In genomic region chr6:162726997-162727346, GRCh38 we compare ENCODE assay signal across 8 cellular contexts. TPM values are rescaled to one million over a fixed set of nuclear protein-coding genes. Genes with fewer than 3 reads are reported as not detected.
DNase-seq lines count a peak whose midpoint lies in the region; ATAC-seq and TF ChIP-seq lines count a peak whose summit lies in the region.

No MANE protein-coding gene starts in this region.

- H3K4me3 Mint-ChIP-seq in CD4-positive, CD25-positive, alpha-beta regulatory T cell: peak overlapping the region; percentile 88 to 96 (median 92)
- peak overlapping the region; percentile 88 for H3K4me3 Mint-ChIP-seq in GM23338
- H3K4me3 Mint-ChIP-seq in endothelial cell (ENCODE audit: unreplicated experiment): peak overlapping the region; percentile 93
- peak overlapping the region; percentile 93 to 100 (median 95) for H3K4me3 Mint-ChIP-seq in naive thymus-derived CD8-positive, alpha-beta T cell

- peaks cover 0 to 4% (median 0%) of the 10 kb centered on the region in 7 donors for H3K9me3 Mint-ChIP-seq in CD4-positive, CD25-positive, alpha-beta regulatory T cell
- no peaks in the 10 kb centered on the region for H3K9me3 Mint-ChIP-seq in GM23338
- no peaks in the 10 kb centered on the region for H3K9me3 Mint-ChIP-seq in endothelial cell (ENCODE audit: unreplicated experiment)
- H3K9me3 Mint-ChIP-seq in naive thymus-derived CD8-positive, alpha-beta T cell: peaks cover 0 to 5% (median 0%) of the 10 kb centered on the region in 9 donors

- H3K36me3 Mint-ChIP-seq in CD4-positive, CD25-positive, alpha-beta regulatory T cell: no peaks in the 10 kb centered on the region
- H3K36me3 Mint-ChIP-seq in GM23338 (ENCODE audit: low read depth): no peaks in the 10 kb centered on the region
- no peaks in the 10 kb centered on the region for H3K36me3 Mint-ChIP-seq in endothelial cell (ENCODE audit: low read depth, unreplicated experiment)
- no peaks in the 10 kb centered on the region for H3K36me3 Mint-ChIP-seq in naive thymus-derived CD8-positive, alpha-beta T cell

- DNase-seq in CD4-positive, CD25-positive, alpha-beta regulatory T cell: peak in 2 of 3 donors; percentile 17 to 26
- DNase-seq in GM23338 (ENCODE audit: low spot score): no peak
- DNase-seq in Peyer's patch: no peak
- no peak for DNase-seq in endothelial cell (ENCODE audit: low spot score)
- peak in 1 of 10 donors; percentile 35 for DNase-seq in naive thymus-derived CD8-positive, alpha-beta T cell
- DNase-seq in ecto neural progenitor cell (ENCODE audit: low spot score): no peak
- DNase-seq in NCI-H446 (lab: John Stamatoyannopoulos, UW): no peak

- H3K9me2 ChIP-seq in GM23338 (ENCODE audit: insufficient read depth): no peaks in the 10 kb centered on the region

- no peaks in the 10 kb centered on the region for H3F3A ChIP-seq in GM23338 (replicated peaks; ENCODE audit: low read depth)

- peaks cover 7% of the 10 kb centered on the region for H3K4me1 ChIP-seq in CD4-positive, CD25-positive, alpha-beta regulatory T cell (ENCODE audit: control insufficient read depth, insufficient read depth, low read length, poor library complexity, severe bottlenecking)
- H3K4me1 ChIP-seq in GM23338 (ENCODE audit: insufficient read depth): peaks cover 13% of the 10 kb centered on the region; the same call in 1 of the 2 replicates
- no peaks in the 10 kb centered on the region for H3K4me1 ChIP-seq in Peyer's patch

- POLR2A ChIA-PET in naive thymus-derived CD8-positive, alpha-beta T cell (lab: Charles Lee): interaction anchor here (0.7 kb wide), 1 partner anchor 138 kb away, joined by 3 read pairs; no protein-coding TSS in a partner anchor

- H3K4me3 ChIP-seq in CD4-positive, CD25-positive, alpha-beta regulatory T cell (ENCODE audit: low read depth, low read length): peak overlapping the region; percentile 70
- H3K4me3 ChIP-seq in GM23338 (peak overlapping the region; percentile 66), Peyer's patch (peak overlapping the region; percentile 64 to 96 (median 78))

- no peaks in the 10 kb centered on the region for H3K36me3 ChIP-seq in CD4-positive, CD25-positive, alpha-beta regulatory T cell (ENCODE audit: control insufficient read depth, insufficient read depth, low read length)
- H3K36me3 ChIP-seq in GM23338 (ENCODE audit: insufficient read depth) (no peaks in the 10 kb centered on the region), Peyer's patch (no peaks in the 10 kb centered on the region)

- peaks cover 4 to 14% (median 6%) of the 10 kb centered on the region in 4 donors for H3K4me1 Mint-ChIP-seq in CD4-positive, CD25-positive, alpha-beta regulatory T cell
- peaks cover 19% of the 10 kb centered on the region for H3K4me1 Mint-ChIP-seq in GM23338
- no peaks in the 10 kb centered on the region for H3K4me1 Mint-ChIP-seq in endothelial cell (ENCODE audit: unreplicated experiment)
- peaks cover 10 to 16% (median 13%) of the 10 kb centered on the region in 4 donors for H3K4me1 Mint-ChIP-seq in naive thymus-derived CD8-positive, alpha-beta T cell

- peak overlapping the region; percentile 48 to 96 (median 87) for H3K27ac Mint-ChIP-seq in CD4-positive, CD25-positive, alpha-beta regulatory T cell
- H3K27ac Mint-ChIP-seq in GM23338: peak overlapping the region; percentile 86; the same call in 1 of the 2 replicates
- H3K27ac Mint-ChIP-seq in endothelial cell (ENCODE audit: unreplicated experiment): peak overlapping the region; percentile 87
- peak overlapping the region; percentile 76 to 99 (median 96) for H3K27ac Mint-ChIP-seq in naive thymus-derived CD8-positive, alpha-beta T cell

- no peaks in the 10 kb centered on the region for H3K79me2 ChIP-seq in GM23338 (replicated peaks; ENCODE audit: insufficient read depth)

- no peaks in the 10 kb centered on the region for H3K27me3 ChIP-seq in CD4-positive, CD25-positive, alpha-beta regulatory T cell (ENCODE audit: control insufficient read depth, insufficient read depth, low read length)
- no peaks in the 10 kb centered on the region for H3K27me3 ChIP-seq in GM23338 (ENCODE audit: insufficient read depth)
- no peaks in the 10 kb centered on the region for H3K27me3 ChIP-seq in Peyer's patch

- no peak for TF ChIP-seq POLR2A in Peyer's patch (IDR thresholded peaks at IDR 0.05)

- H3K27me3 Mint-ChIP-seq in CD4-positive, CD25-positive, alpha-beta regulatory T cell: peaks cover 8% of the 10 kb centered on the region
- H3K27me3 Mint-ChIP-seq in GM23338 (ENCODE audit: insufficient read depth, low read depth, poor library complexity) (peaks cover 3% of the 10 kb centered on the region), endothelial cell (ENCODE audit: unreplicated experiment) (peaks cover 3% of the 10 kb centered on the region)
- no peaks in the 10 kb centered on the region for H3K27me3 Mint-ChIP-seq in naive thymus-derived CD8-positive, alpha-beta T cell

- H3K27ac ChIP-seq in CD4-positive, CD25-positive, alpha-beta regulatory T cell (ENCODE audit: insufficient read depth, low read length, poor library complexity, severe bottlenecking): peak overlapping the region; percentile 65
- H3K27ac ChIP-seq in GM23338 (ENCODE audit: low read depth) (no peak overlapping the region), Peyer's patch (peak overlapping the region; percentile 76 to 89 (median 84))

- no peaks in the 10 kb centered on the region for H4K20me1 ChIP-seq in GM23338 (replicated peaks; ENCODE audit: insufficient read depth)

- no peaks in the 10 kb centered on the region for H3K9me3 ChIP-seq in CD4-positive, CD25-positive, alpha-beta regulatory T cell (ENCODE audit: control insufficient read depth in 2 of 2, low read length in 2 of 2)
- H3K9me3 ChIP-seq in Peyer's patch: no peaks in the 10 kb centered on the region

- H2AFZ ChIP-seq in GM23338: peak overlapping the region; percentile 95

- ATAC-seq in CD4-positive, CD25-positive, alpha-beta regulatory T cell (ENCODE audit: low read depth in 2 of 2): peak; percentile 1 to 3
- ATAC-seq in GM23338 (peak; percentile 46; the same call in 2 of the 3 replicates), GM18861 (IDR thresholded peaks at IDR 0.05; ENCODE audit: unreplicated experiment) (no peak)
- peak; percentile 7 to 13 for ATAC-seq in naive thymus-derived CD8-positive, alpha-beta T cell

- TF ChIP-seq CTCF in GM23338 (conservative IDR thresholded peaks at IDR 0.05; ENCODE audit: low read depth in 2 of 2) (no peak), Peyer's patch (IDR thresholded peaks at IDR 0.05) (no peak), endothelial cell (IDR thresholded peaks at IDR 0.05; ENCODE audit: unreplicated experiment) (no peak)

- H3K4me2 ChIP-seq in GM23338: peak overlapping the region; percentile 79

TF ChIP-seq in GM23338, 12 proteins besides CTCF, POLR2A, EP300 and RAD21 (continues in another document):
- no peak for TF ChIP-seq EZH2phosphoT487 (IDR thresholded peaks at IDR 0.05; ENCODE audit: unreplicated experiment)
- no peak for TF ChIP-seq ZNF331 (CRISPR knock-in tag; IDR thresholded peaks at IDR 0.05; ENCODE audit: low read depth)
- no peak for TF ChIP-seq CREB1 (CRISPR knock-in tag; IDR thresholded peaks at IDR 0.05; ENCODE audit: low read depth)
- TF ChIP-seq STAT1 (IDR thresholded peaks at IDR 0.05; ENCODE audit: unreplicated experiment): no peak
- TF ChIP-seq NANOG (IDR thresholded peaks at IDR 0.05; ENCODE audit: borderline replicate concordance): no peak

RNA-seq across cellular contexts. Expression of gene PRKN, which starts 0.6 kb away (rescaled TPM):
- 1.9 TPM for total RNA-seq in CD4-positive, CD25-positive, alpha-beta regulatory T cell
- polyA plus RNA-seq in CD4-positive, CD25-positive, alpha-beta regulatory T cell: 1 to 10 TPM in 3 of 4 donors, under 1 TPM in 1; 0.24 to 3.7 (median 2.9) TPM
- total RNA-seq in GM23338 (2014; rRNA removed; shearing (Covaris generic)): 0.10 and 0.39 TPM in 2 replicates
- 0.64 and 0.84 TPM in 2 replicates for polyA plus RNA-seq in GM23338 (2016; fragmentation: Nextera tagmentation; extraction: Ambion mirVana)
- total RNA-seq in Peyer's patch: 100 to 1,000 TPM in 1 of 4 donors, 10 to 100 TPM in 1, 1 to 10 TPM in 2; 4.4 to 669 (median 10.5) TPM
- total RNA-seq in endothelial cell (ENCODE audit: unreplicated experiment): 5.1 TPM
- total RNA-seq in naive thymus-derived CD8-positive, alpha-beta T cell: 1 to 10 TPM; 3.5 to 5.6 TPM
- polyA plus RNA-seq in naive thymus-derived CD8-positive, alpha-beta T cell: 1 to 10 TPM; 2.2 to 4.0 (median 2.6) TPM

RNA-seq across cellular contexts. Expression of gene PACRG, which starts 0.8 kb away (rescaled TPM):
- 0.44 TPM for total RNA-seq in CD4-positive, CD25-positive, alpha-beta regulatory T cell
- polyA plus RNA-seq in CD4-positive, CD25-positive, alpha-beta regulatory T cell: 1 to 10 TPM in 1 of 4 donors, under 1 TPM in 1, not detected in 2; 0.87 to 1.2 TPM
- 0.17 and 1.7 TPM in 2 replicates for total RNA-seq in GM23338 (2014; rRNA removed; shearing (Covaris generic))
- polyA plus RNA-seq in GM23338 (2016; fragmentation: Nextera tagmentation; extraction: Ambion mirVana): 0.52 and 0.68 TPM in 2 replicates
- 1 to 10 TPM in 1 of 4 donors, under 1 TPM in 1, not detected in 2; 0.76 to 2.5 TPM for total RNA-seq in Peyer's patch
- 1.1 TPM for total RNA-seq in endothelial cell (ENCODE audit: unreplicated experiment)
- 1 to 10 TPM in 1 of 2 experiments, under 1 TPM in 1; 0.55 to 1.2 TPM for total RNA-seq in naive thymus-derived CD8-positive, alpha-beta T cell
- 1 to 10 TPM in 1 of 3 donors, under 1 TPM in 1, not detected in 1; 0.34 to 1.1 TPM for polyA plus RNA-seq in naive thymus-derived CD8-positive, alpha-beta T cell

Comparison
In these comparisons a context has a peak if more than half of its experiments do, and no peak if none do; other contexts are left out.
1. DNase-seq: peak in CD4-positive, CD25-positive, alpha-beta regulatory T cell (2 of 3); none in GM23338 (single experiment), Peyer's patch (0 of 3), endothelial cell (single experiment), ecto neural progenitor cell (single experiment) and NCI-H446 (0 of 2).
2. Peak in every context shown above with its lines, with median percentiles within 50 percentile points of each other: H3K4me3 ChIP-seq, H3K27ac Mint-ChIP-seq and H3K4me3 Mint-ChIP-seq.